Comparison of ENCODE assay signal across 26 cellular contexts in the genomic region with DNA sequence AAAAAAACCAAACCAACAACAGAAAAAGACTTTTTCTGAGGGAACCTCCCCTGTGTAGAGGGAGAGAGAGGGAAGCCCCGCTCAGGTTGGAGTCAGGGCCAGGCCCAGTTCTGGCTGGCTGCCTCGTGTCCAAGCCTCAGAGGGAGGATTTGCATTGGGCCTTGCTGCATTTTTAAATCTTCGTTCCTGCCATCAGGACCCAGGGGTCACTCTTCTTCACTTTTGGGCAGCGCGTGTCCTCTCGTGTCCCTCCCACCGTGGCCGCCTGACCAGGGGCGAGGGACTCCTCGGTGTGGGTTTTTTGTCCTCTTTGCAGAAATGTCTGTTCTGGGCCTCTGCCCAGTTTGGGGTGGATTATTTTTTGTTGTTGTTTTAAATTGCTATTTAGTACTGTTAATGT. TPM values are rescaled to one million over a fixed set of nuclear protein-coding genes. Genes with fewer than 3 reads are reported as not detected.
"Had no signal": no experiment of that assay in that cellular context is flagged by ENCODE, and none has a peak within 500 bp of the region (broad histone marks: within the 10 kb centered on the region; RNA-seq: fewer than 3 reads in every experiment).

No MANE protein-coding gene starts in this region.

- DNase-seq: activated CD4-positive, alpha-beta T cell treated with anti-CD3 and anti-CD28 coated beads, Interleukin-2, amount 50 U/mL, for 1 hour; activated CD4-positive, CD25-positive, alpha-beta regulatory T cell treated with anti-CD3 and anti-CD28 coated beads, Interleukin-2, amount 50 U/mL, for 72 hours; activated CD8-positive, alpha-beta memory T cell treated with anti-CD3 and anti-CD28 coated beads, Interleukin-2, amount 50 U/mL, for 48 hours; activated effector memory CD4-positive, alpha-beta T cell treated with anti-CD3 and anti-CD28 coated beads, Interleukin-2, amount 50 U/mL, for 16 hours; activated T-cell treated with anti-CD3 and anti-CD28 coated beads, Interleukin-2, amount 50 U/mL, for 72 hours; adrenal gland; cerebellar nuclear complex; effector CD4-positive, alpha-beta T cell; kidney; left lung; psoas muscle; right cardiac atrium; stimulated activated CD4-positive, alpha-beta T cell treated with anti-CD3 and anti-CD28 coated beads, Interleukin-2, amount 100 ng/mL, for 24 hours; stimulated activated naive CD4-positive, alpha-beta T cell treated with Interleukin-2 at 50 U/mL for 16 hours had no signal

- H3K27ac ChIP-seq: adrenal gland, left lung, psoas muscle, tibial nerve, vagina, VCaP had no signal

- H3K36me3 Mint-ChIP-seq: activated naive CD4-positive, alpha-beta T cell treated with anti-CD3 and anti-CD28 coated beads, Interleukin-2, amount 50 U/mL, for 24 hours had no signal

- H3K36me3 ChIP-seq: adrenal gland, left lung, tibial nerve, vagina had no signal

- H3K27me3 ChIP-seq: adrenal gland, tibial nerve, vagina had no signal

- H3K4me3 ChIP-seq: adrenal gland, left lung, psoas muscle, tibial nerve, vagina had no signal

- FAIRE-seq: astrocyte, bronchial epithelial cell, frontal cortex, kidney had no signal

- H3K9me3 ChIP-seq: adrenal gland, left lung, psoas muscle, tibial nerve, vagina had no signal

- H3K27ac Mint-ChIP-seq: activated naive CD4-positive, alpha-beta T cell treated with anti-CD3 and anti-CD28 coated beads, Interleukin-2, amount 50 U/mL, for 24 hours; activated T-cell treated with anti-CD3 and anti-CD28 coated beads, Interleukin-2, amount 50 U/mL, for 72 hours had no signal

- H3K4me1 ChIP-seq: adrenal gland, psoas muscle had no signal

- H3K9me3 Mint-ChIP-seq: activated naive CD4-positive, alpha-beta T cell treated with anti-CD3 and anti-CD28 coated beads, Interleukin-2, amount 50 U/mL, for 24 hours; activated T-cell treated with anti-CD3 and anti-CD28 coated beads, Interleukin-2, amount 50 U/mL, for 72 hours had no signal

- H3K4me3 Mint-ChIP-seq: activated naive CD4-positive, alpha-beta T cell treated with anti-CD3 and anti-CD28 coated beads, Interleukin-2, amount 50 U/mL, for 24 hours had no signal

RNA-seq across cellular contexts. Expression of gene LRRC74B, which starts 57.9 kb away (rescaled TPM):
- total RNA-seq: activated T-cell treated with anti-CD3 and anti-CD28 coated beads, Interleukin-2, amount 50 U/mL, for 72 hours; astrocyte; bronchial epithelial cell; kidney; lung microvascular endothelial cell; osteoblast; right cardiac atrium; skeletal muscle tissue; subcutaneous adipose tissue; vagina had no signal
- polyA plus RNA-seq: neural cell, right cardiac atrium had no signal
